1 cellular context compared by ENCODE assay signal in the genomic region with DNA sequence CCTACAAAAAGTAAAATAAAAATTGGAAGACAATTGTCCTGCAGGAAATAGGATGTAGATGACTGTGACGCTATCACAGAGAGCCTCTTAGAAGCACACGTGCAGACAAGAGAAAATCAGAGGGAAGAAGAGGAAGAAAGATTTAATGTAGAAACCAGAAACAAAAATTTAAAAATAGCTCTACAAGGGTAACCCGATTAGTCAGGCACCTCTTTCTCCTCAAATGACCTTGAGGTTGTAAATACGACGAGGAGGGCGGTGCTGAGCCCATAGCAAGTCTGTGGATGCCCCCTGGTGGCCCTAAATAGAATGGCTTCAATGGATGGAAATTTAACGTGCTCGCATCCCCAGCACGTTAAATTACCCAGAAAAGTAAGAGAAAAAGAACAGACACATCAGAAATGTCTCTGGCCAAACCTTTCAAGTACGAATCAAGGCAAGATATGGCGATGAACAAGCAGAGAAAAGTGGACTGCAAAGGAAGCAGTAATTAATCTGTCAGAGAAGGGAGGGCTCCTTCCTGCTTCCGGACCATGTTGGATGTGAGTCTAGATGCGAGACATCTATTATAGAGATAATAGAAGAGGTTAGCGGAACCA.
TF ChIP-seq lines count a peak whose summit lies in the region.

No MANE protein-coding gene starts in this region.

TF ChIP-seq in K562, 482 proteins besides CTCF, POLR2A, EP300 and RAD21 (continued from another document and continues in another):
- TF ChIP-seq, protein P1, sequence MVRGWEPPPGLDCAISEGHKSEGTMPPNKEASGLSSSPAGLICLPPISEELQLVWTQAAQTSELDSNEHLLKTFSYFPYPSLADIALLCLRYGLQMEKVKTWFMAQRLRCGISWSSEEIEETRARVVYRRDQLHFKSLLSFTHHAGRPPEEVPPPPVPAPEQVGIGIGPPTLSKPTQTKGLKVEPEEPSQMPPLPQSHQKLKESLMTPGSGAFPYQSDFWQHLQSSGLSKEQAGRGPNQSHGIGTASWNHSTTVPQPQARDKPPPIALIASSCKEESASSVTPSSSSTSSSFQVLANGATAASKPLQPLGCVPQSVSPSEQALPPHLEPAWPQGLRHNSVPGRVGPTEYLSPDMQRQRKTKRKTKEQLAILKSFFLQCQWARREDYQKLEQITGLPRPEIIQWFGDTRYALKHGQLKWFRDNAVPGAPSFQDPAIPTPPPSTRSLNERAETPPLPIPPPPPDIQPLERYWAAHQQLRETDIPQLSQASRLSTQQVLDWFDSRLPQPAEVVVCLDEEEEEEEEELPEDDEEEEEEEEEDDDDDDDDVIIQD (CRISPR knock-in tag; IDR thresholded peaks at IDR 0.05) = no peak
- TF ChIP-seq, protein P2, sequence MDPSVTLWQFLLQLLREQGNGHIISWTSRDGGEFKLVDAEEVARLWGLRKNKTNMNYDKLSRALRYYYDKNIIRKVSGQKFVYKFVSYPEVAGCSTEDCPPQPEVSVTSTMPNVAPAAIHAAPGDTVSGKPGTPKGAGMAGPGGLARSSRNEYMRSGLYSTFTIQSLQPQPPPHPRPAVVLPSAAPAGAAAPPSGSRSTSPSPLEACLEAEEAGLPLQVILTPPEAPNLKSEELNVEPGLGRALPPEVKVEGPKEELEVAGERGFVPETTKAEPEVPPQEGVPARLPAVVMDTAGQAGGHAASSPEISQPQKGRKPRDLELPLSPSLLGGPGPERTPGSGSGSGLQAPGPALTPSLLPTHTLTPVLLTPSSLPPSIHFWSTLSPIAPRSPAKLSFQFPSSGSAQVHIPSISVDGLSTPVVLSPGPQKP (CRISPR knock-in tag; IDR thresholded peaks at IDR 0.05) = no peak
- TF ChIP-seq, protein P3, sequence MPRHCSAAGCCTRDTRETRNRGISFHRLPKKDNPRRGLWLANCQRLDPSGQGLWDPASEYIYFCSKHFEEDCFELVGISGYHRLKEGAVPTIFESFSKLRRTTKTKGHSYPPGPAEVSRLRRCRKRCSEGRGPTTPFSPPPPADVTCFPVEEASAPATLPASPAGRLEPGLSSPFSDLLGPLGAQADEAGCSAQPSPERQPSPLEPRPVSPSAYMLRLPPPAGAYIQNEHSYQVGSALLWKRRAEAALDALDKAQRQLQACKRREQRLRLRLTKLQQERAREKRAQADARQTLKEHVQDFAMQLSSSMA (CRISPR knock-in tag; IDR thresholded peaks at IDR 0.05) = no peak
- TF ChIP-seq PCBP1 (IDR thresholded peaks at IDR 0.05; ENCODE audit: low read depth, low read length, poor library complexity, severe bottlenecking) = no peak
- no peak for TF ChIP-seq STAT5B (CRISPR knock-in tag; IDR thresholded peaks at IDR 0.05)
- peak in 1 of 2 experiments; percentile 35; a peak in 1 of 4 replicates for TF ChIP-seq TEAD1 (CRISPR knock-in tag; IDR thresholded peaks at IDR 0.05)
- TF ChIP-seq, protein P4, sequence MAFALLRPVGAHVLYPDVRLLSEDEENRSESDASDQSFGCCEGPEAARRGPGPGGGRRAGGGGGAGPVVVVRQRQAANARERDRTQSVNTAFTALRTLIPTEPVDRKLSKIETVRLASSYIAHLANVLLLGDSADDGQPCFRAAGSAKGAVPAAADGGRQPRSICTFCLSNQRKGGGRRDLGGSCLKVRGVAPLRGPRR (CRISPR knock-in tag; IDR thresholded peaks at IDR 0.05) = no peak
- TF ChIP-seq, protein P5, sequence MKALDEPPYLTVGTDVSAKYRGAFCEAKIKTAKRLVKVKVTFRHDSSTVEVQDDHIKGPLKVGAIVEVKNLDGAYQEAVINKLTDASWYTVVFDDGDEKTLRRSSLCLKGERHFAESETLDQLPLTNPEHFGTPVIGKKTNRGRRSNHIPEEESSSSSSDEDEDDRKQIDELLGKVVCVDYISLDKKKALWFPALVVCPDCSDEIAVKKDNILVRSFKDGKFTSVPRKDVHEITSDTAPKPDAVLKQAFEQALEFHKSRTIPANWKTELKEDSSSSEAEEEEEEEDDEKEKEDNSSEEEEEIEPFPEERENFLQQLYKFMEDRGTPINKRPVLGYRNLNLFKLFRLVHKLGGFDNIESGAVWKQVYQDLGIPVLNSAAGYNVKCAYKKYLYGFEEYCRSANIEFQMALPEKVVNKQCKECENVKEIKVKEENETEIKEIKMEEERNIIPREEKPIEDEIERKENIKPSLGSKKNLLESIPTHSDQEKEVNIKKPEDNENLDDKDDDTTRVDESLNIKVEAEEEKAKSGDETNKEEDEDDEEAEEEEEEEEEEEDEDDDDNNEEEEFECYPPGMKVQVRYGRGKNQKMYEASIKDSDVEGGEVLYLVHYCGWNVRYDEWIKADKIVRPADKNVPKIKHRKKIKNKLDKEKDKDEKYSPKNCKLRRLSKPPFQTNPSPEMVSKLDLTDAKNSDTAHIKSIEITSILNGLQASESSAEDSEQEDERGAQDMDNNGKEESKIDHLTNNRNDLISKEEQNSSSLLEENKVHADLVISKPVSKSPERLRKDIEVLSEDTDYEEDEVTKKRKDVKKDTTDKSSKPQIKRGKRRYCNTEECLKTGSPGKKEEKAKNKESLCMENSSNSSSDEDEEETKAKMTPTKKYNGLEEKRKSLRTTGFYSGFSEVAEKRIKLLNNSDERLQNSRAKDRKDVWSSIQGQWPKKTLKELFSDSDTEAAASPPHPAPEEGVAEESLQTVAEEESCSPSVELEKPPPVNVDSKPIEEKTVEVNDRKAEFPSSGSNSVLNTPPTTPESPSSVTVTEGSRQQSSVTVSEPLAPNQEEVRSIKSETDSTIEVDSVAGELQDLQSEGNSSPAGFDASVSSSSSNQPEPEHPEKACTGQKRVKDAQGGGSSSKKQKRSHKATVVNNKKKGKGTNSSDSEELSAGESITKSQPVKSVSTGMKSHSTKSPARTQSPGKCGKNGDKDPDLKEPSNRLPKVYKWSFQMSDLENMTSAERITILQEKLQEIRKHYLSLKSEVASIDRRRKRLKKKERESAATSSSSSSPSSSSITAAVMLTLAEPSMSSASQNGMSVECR (CRISPR knock-in tag; IDR thresholded peaks at IDR 0.05) = no peak
- TF ChIP-seq ZNF23 (CRISPR knock-in tag; IDR thresholded peaks at IDR 0.05) = no peak
- TF ChIP-seq SUPT5H (IDR thresholded peaks at IDR 0.05) = no peak
- TF ChIP-seq ZNF133 (CRISPR knock-in tag; IDR thresholded peaks at IDR 0.05) = no peak
- TF ChIP-seq, protein P6, sequence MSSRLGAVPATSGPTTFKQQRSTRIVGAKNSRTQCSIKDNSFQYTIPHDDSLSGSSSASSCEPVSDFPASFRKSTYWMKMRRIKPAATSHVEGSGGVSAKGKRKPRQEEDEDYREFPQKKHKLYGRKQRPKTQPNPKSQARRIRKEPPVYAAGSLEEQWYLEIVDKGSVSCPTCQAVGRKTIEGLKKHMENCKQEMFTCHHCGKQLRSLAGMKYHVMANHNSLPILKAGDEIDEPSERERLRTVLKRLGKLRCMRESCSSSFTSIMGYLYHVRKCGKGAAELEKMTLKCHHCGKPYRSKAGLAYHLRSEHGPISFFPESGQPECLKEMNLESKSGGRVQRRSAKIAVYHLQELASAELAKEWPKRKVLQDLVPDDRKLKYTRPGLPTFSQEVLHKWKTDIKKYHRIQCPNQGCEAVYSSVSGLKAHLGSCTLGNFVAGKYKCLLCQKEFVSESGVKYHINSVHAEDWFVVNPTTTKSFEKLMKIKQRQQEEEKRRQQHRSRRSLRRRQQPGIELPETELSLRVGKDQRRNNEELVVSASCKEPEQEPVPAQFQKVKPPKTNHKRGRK (tag; IDR thresholded peaks at IDR 0.05) = no peak
- no peak for TF ChIP-seq RNF2 (IDR thresholded peaks at IDR 0.05)
- no peak for TF ChIP-seq TGIF2 (CRISPR knock-in tag; IDR thresholded peaks at IDR 0.05)
- TF ChIP-seq MCM2 (IDR thresholded peaks at IDR 0.05; ENCODE audit: low read depth) = no peak
- no peak for TF ChIP-seq ZNF184 (CRISPR knock-in tag; IDR thresholded peaks at IDR 0.05)
- no peak for TF ChIP-seq BCL6 (CRISPR knock-in tag; IDR thresholded peaks at IDR 0.05)
- TF ChIP-seq IFI16 (CRISPR knock-in tag; IDR thresholded peaks at IDR 0.05) = no peak
- no peak for TF ChIP-seq GATA2 (CRISPR knock-in tag; IDR thresholded peaks at IDR 0.05)
- TF ChIP-seq TAF7 (tag; IDR thresholded peaks at IDR 0.05) = no peak
- no peak for TF ChIP-seq ZNF551 (CRISPR knock-in tag; IDR thresholded peaks at IDR 0.05)
- TF ChIP-seq ZNF282 (CRISPR knock-in tag; IDR thresholded peaks at IDR 0.05) = no peak
- TF ChIP-seq ZNF436 (CRISPR knock-in tag; IDR thresholded peaks at IDR 0.05) = no peak
- TF ChIP-seq, protein P7, sequence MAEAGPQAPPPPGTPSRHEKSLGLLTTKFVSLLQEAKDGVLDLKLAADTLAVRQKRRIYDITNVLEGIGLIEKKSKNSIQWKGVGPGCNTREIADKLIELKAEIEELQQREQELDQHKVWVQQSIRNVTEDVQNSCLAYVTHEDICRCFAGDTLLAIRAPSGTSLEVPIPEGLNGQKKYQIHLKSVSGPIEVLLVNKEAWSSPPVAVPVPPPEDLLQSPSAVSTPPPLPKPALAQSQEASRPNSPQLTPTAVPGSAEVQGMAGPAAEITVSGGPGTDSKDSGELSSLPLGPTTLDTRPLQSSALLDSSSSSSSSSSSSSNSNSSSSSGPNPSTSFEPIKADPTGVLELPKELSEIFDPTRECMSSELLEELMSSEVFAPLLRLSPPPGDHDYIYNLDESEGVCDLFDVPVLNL (CRISPR knock-in tag; IDR thresholded peaks at IDR 0.05; ENCODE audit: low read depth) = no peak
- TF ChIP-seq ZNF57 (CRISPR knock-in tag; IDR thresholded peaks at IDR 0.05) = no peak
- TF ChIP-seq, protein P8, sequence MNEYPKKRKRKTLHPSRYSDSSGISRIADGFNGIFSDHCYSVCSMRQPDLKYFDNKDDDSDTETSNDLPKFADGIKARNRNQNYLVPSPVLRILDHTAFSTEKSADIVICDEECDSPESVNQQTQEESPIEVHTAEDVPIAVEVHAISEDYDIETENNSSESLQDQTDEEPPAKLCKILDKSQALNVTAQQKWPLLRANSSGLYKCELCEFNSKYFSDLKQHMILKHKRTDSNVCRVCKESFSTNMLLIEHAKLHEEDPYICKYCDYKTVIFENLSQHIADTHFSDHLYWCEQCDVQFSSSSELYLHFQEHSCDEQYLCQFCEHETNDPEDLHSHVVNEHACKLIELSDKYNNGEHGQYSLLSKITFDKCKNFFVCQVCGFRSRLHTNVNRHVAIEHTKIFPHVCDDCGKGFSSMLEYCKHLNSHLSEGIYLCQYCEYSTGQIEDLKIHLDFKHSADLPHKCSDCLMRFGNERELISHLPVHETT (CRISPR knock-in tag; conservative IDR thresholded peaks at IDR 0.05 in 1 of 2, IDR thresholded peaks at IDR 0.05 in 1 of 2) = no peak
- no peak for TF ChIP-seq NRF1 (conservative IDR thresholded peaks at IDR 0.05 in 1 of 2, IDR thresholded peaks at IDR 0.05 in 1 of 2)
- no peak for TF ChIP-seq SNRNP70 (optimal IDR thresholded peaks at IDR 0.05; ENCODE audit: low read depth, low read length)
- TF ChIP-seq SIX5 (IDR thresholded peaks at IDR 0.05; ENCODE audit: borderline replicate concordance in 1 of 2, insufficient read depth in 1 of 2, low read depth in 1 of 2, low read length in 2 of 2) = no peak
- no peak for TF ChIP-seq POLR3A (IDR thresholded peaks at IDR 0.05; ENCODE audit: borderline replicate concordance, extremely low read depth, insufficient read depth, insufficient read length)
- TF ChIP-seq ZNF217 (CRISPR knock-in tag; IDR thresholded peaks at IDR 0.05) = no peak
- TF ChIP-seq, protein P9, sequence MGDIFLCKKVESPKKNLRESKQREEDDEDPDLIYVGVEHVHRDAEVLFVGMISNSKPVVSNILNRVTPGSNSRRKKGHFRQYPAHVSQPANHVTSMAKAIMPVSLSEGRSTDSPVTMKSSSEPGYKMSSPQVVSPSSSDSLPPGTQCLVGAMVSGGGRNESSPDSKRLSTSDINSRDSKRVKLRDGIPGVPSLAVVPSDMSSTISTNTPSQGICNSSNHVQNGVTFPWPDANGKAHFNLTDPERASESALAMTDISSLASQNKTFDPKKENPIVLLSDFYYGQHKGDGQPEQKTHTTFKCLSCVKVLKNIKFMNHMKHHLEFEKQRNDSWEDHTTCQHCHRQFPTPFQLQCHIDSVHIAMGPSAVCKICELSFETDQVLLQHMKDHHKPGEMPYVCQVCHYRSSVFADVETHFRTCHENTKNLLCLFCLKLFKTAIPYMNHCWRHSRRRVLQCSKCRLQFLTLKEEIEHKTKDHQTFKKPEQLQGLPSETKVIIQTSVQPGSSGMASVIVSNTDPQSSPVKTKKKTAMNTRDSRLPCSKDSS (IDR thresholded peaks at IDR 0.05; ENCODE audit: low read depth, partially characterized antibody) = no peak
- no peak for TF ChIP-seq ZSCAN32 (CRISPR knock-in tag; IDR thresholded peaks at IDR 0.05)
- TF ChIP-seq, protein P10, sequence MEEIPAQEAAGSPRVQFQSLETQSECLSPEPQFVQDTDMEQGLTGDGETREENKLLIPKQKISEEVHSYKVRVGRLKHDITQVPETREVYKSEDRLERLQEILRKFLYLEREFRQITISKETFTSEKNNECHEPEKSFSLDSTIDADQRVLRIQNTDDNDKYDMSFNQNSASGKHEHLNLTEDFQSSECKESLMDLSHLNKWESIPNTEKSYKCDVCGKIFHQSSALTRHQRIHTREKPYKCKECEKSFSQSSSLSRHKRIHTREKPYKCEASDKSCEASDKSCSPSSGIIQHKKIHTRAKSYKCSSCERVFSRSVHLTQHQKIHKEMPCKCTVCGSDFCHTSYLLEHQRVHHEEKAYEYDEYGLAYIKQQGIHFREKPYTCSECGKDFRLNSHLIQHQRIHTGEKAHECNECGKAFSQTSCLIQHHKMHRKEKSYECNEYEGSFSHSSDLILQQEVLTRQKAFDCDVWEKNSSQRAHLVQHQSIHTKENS (CRISPR knock-in tag; IDR thresholded peaks at IDR 0.05) = no peak
- TF ChIP-seq, protein P11, sequence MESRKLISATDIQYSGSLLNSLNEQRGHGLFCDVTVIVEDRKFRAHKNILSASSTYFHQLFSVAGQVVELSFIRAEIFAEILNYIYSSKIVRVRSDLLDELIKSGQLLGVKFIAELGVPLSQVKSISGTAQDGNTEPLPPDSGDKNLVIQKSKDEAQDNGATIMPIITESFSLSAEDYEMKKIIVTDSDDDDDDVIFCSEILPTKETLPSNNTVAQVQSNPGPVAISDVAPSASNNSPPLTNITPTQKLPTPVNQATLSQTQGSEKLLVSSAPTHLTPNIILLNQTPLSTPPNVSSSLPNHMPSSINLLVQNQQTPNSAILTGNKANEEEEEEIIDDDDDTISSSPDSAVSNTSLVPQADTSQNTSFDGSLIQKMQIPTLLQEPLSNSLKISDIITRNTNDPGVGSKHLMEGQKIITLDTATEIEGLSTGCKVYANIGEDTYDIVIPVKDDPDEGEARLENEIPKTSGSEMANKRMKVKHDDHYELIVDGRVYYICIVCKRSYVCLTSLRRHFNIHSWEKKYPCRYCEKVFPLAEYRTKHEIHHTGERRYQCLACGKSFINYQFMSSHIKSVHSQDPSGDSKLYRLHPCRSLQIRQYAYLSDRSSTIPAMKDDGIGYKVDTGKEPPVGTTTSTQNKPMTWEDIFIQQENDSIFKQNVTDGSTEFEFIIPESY (CRISPR knock-in tag; IDR thresholded peaks at IDR 0.05) = 0 out of 2 replicates have a peak, but pooled peaks have one; percentile 6
- TF ChIP-seq, protein P12, sequence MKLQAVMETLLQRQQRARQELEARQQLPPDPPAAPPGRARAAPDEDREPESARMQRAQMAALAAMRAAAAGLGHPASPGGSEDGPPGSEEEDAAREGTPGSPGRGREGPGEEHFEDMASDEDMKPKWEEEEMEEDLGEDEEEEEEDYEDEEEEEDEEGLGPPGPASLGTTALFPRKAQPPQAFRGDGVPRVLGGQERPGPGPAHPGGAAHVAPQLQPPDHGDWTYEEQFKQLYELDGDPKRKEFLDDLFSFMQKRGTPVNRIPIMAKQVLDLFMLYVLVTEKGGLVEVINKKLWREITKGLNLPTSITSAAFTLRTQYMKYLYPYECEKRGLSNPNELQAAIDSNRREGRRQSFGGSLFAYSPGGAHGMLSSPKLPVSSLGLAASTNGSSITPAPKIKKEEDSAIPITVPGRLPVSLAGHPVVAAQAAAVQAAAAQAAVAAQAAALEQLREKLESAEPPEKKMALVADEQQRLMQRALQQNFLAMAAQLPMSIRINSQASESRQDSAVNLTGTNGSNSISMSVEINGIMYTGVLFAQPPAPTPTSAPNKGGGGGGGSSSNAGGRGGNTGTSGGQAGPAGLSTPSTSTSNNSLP (IDR thresholded peaks at IDR 0.05; ENCODE audit: borderline replicate concordance, low read depth, low read length) = no peak
- no peak for TF ChIP-seq RHOXF2B (CRISPR knock-in tag; conservative IDR thresholded peaks at IDR 0.05)
- no peak; the same call in 1 of the 2 replicates for TF ChIP-seq TEAD4 (IDR thresholded peaks at IDR 0.05; ENCODE audit: low read length)
- no peak for TF ChIP-seq TEAD4 (CRISPR knock-in tag; IDR thresholded peaks at IDR 0.05; ENCODE audit: borderline replicate concordance)
